In the genomic region with DNA sequence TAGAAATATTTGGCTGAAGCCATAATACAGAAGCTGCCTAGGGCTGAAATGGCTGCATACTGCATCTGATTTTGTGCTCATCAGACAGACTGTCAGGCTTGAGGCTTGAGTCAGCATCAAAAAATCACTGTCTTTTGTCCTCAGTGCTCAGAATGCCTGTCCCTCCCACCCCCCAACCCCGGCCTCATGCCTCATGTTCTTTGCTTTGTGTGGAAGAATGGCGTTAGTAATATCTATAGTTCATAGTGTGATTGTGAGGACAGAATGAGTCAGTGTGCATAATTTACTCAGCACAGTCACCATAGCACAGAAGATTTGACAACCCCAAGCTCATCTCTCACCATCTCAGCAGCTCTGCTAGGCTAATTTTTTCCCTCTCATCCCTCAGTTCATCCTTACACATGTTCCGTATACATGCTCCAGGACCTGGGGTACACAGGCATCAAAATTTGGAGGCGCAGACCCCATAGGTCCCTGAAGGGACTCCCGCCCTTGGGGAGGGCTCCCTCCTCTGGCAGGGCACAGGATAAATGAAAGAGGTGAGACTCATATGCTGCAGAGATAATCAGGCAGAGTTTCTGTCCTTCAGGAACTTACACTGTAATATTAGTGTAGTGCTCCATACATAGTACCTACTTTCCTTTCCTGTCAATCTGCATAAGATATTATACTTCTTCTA, we compare ENCODE assay signal across 13 cellular contexts.
A peak's percentile ranks its signal among the peaks of the same experiment; 100 is the strongest.
DNase-seq lines count a peak whose midpoint lies in the region; ATAC-seq and TF ChIP-seq lines count a peak whose summit lies in the region.
"Had no signal": no experiment of that assay in that cellular context is flagged by ENCODE, and none has a peak within 500 bp of the region (broad histone marks: within the 10 kb centered on the region; RNA-seq: fewer than 3 reads in every experiment).

No MANE protein-coding gene starts in this region.

- H3K79me2 ChIP-seq in OCI-LY7 (ENCODE audit: insufficient read depth, low read depth, low read length): no peaks in the 10 kb centered on the region

- H2AFZ ChIP-seq in OCI-LY7 (ENCODE audit: low read length): no peak overlapping the region

- no peak for DNase-seq in BJ (ENCODE audit: low read depth)
- DNase-seq in OCI-LY7 (ENCODE audit: low spot score): no peak
- DNase-seq in epithelial cell of proximal tubule (ENCODE audit: low read depth): no peak
- DNase-seq in putamen (ENCODE audit: low spot score): no peak
- DNase-seq in NCI-H1436 treated with DMSO at 0.1 percent for 48 hours (lab: John Stamatoyannopoulos, UW): no peak
- DNase-seq in NCI-H526 (lab: John Stamatoyannopoulos, UW): no peak
- DNase-seq: CD8-positive, alpha-beta memory T cell; dermis blood vessel endothelial cell; GOT3; NCI-H1048; sigmoid colon had no signal

- no peak overlapping the region for H3K4me2 ChIP-seq in OCI-LY7 (ENCODE audit: low read length)

- intact Hi-C loops in OCI-LY7 (cut with micrococcal nuclease; ENCODE audit: unreplicated experiment): no loop called here

- no peaks in the 10 kb centered on the region for H3K4me1 ChIP-seq in OCI-LY7 (ENCODE audit: insufficient read depth, low read length, poor library complexity, severe bottlenecking)
- H3K4me1 ChIP-seq: sigmoid colon had no signal

- no peaks in the 10 kb centered on the region for H3K36me3 ChIP-seq in BJ (ENCODE audit: control insufficient read depth, insufficient read depth, low read length)
- H3K36me3 ChIP-seq in OCI-LY7 (ENCODE audit: insufficient read depth, low read length): no peaks in the 10 kb centered on the region
- H3K36me3 ChIP-seq: sigmoid colon had no signal

- TF ChIP-seq CTCF in BJ (IDR thresholded peaks at IDR 0.05; ENCODE audit: insufficient read depth, low read depth, low read length) (0 out of 2 replicates have a peak, but pooled peaks have one; percentile 7), OCI-LY7 (conservative IDR thresholded peaks at IDR 0.05; ENCODE audit: low read length) (0 out of 2 replicates have a peak, but pooled peaks have one; percentile 20), epithelial cell of proximal tubule (conservative IDR thresholded peaks at IDR 0.05; ENCODE audit: low read depth, low read length) (peak; percentile 40)

- no peak overlapping the region for H3K27ac ChIP-seq in OCI-LY7 (ENCODE audit: low read depth, low read length, poor library complexity, severe bottlenecking)
- H3K27ac ChIP-seq: sigmoid colon had no signal

- H3K9me3 ChIP-seq in OCI-LY7 (ENCODE audit: low read length): no peaks in the 10 kb centered on the region
- H3K9me3 ChIP-seq: sigmoid colon had no signal

- no TSS peak for BruUV-seq in OCI-LY7 (replicated peaks; lab: Mats Ljungman, UMichigan)

- H3K27me3 ChIP-seq in BJ (ENCODE audit: control insufficient read depth, insufficient read depth, low read length): no peaks in the 10 kb centered on the region
- H3K27me3 ChIP-seq: sigmoid colon had no signal

- H3K4me3 ChIP-seq in BJ (ENCODE audit: low read depth, low read length): no peak overlapping the region
- H3K4me3 ChIP-seq in OCI-LY7 (ENCODE audit: low read depth, low read length, poor library complexity, severe bottlenecking): no peak overlapping the region
- H3K4me3 ChIP-seq in epithelial cell of proximal tubule (ENCODE audit: low read depth, low read length): no peak overlapping the region
- H3K4me3 ChIP-seq: sigmoid colon had no signal

- H3K9me2 ChIP-seq in OCI-LY7 (ENCODE audit: insufficient read depth, low read length): no peaks in the 10 kb centered on the region

- POLR2A ChIA-PET in BJ (lab: Charles Lee) (no interaction called here), OCI-LY7 (lab: Charles Lee) (no interaction called here)

- ATAC-seq in GM18867 (IDR thresholded peaks at IDR 0.05; ENCODE audit: unreplicated experiment) (peak; percentile 48), HG03460 (IDR thresholded peaks at IDR 0.05; ENCODE audit: unreplicated experiment) (no peak)

- CTCF ChIA-PET in BJ (lab: Yijun Ruan, JAX): interaction anchor here (0.8 kb wide), 1 partner anchor 10 kb away, joined by 3 read pairs; no protein-coding TSS in a partner anchor
- CTCF ChIA-PET in OCI-LY7 (lab: Charles Lee; ENCODE audit: unreplicated experiment): no interaction called here

- H4K20me1 ChIP-seq in OCI-LY7 (ENCODE audit: insufficient read depth, low read length): no peaks in the 10 kb centered on the region
